ENCODE assay signal across 14 cellular contexts in genomic region chr7:134016942-134017303, GRCh38.
"Had no signal": no experiment of that assay in that cellular context is flagged by ENCODE, and none has a peak within 500 bp of the region (broad histone marks: within the 10 kb centered on the region; RNA-seq: fewer than 3 reads in every experiment).

No MANE protein-coding gene starts in this region.

- H3K4me1 ChIP-seq: adrenal gland, colonic mucosa, left ventricle myocardium inferior had no signal

- H3K27ac Mint-ChIP-seq: activated CD4-positive, alpha-beta memory T cell treated with anti-CD3 and anti-CD28 coated beads for 36 hours; activated CD4-positive, alpha-beta T cell treated with anti-CD3 and anti-CD28 coated beads for 36 hours; activated naive CD4-positive, alpha-beta T cell treated with anti-CD3 and anti-CD28 coated beads, Interleukin-2, amount 50 U/mL, for 24 hours; naive B cell had no signal

- H3K4me3 Mint-ChIP-seq: activated CD4-positive, alpha-beta memory T cell treated with anti-CD3 and anti-CD28 coated beads for 36 hours; activated CD4-positive, alpha-beta T cell treated with anti-CD3 and anti-CD28 coated beads for 36 hours; activated naive CD4-positive, alpha-beta T cell treated with anti-CD3 and anti-CD28 coated beads, Interleukin-2, amount 50 U/mL, for 24 hours; naive B cell had no signal

- H3K27ac ChIP-seq: adrenal gland, colonic mucosa, left ventricle myocardium inferior, pancreas, stomach, thoracic aorta had no signal

- H3K9me3 ChIP-seq: adrenal gland, colonic mucosa, left ventricle myocardium inferior, pancreas, stomach, thoracic aorta had no signal

- H3K36me3 ChIP-seq: adrenal gland, colonic mucosa, left ventricle myocardium inferior, pancreas, stomach, thoracic aorta had no signal

- H3K4me1 Mint-ChIP-seq: activated CD4-positive, alpha-beta T cell treated with anti-CD3 and anti-CD28 coated beads for 36 hours; activated naive CD4-positive, alpha-beta T cell treated with anti-CD3 and anti-CD28 coated beads, Interleukin-2, amount 50 U/mL, for 24 hours; naive B cell had no signal

- H3K4me3 ChIP-seq: adrenal gland, colonic mucosa, left ventricle myocardium inferior, pancreas, stomach, thoracic aorta had no signal

- DNase-seq: activated CD4-positive, alpha-beta memory T cell treated with anti-CD3 and anti-CD28 coated beads for 36 hours; activated CD4-positive, alpha-beta T cell treated with anti-CD3 and anti-CD28 coated beads for 36 hours; activated effector memory CD4-positive, alpha-beta T cell treated with anti-CD3 and anti-CD28 coated beads, Interleukin-2, amount 50 U/mL, for 16 hours; activated T-cell treated with anti-CD3 and anti-CD28 coated beads, Interleukin-2, amount 50 U/mL, for 48 hours; left ventricle myocardium inferior; naive B cell; stimulated activated CD4-positive, alpha-beta T cell treated with anti-CD3 and anti-CD28 coated beads, Interleukin-2, amount 100 ng/mL, for 24 hours had no signal

- H3K27me3 Mint-ChIP-seq: activated CD4-positive, alpha-beta memory T cell treated with anti-CD3 and anti-CD28 coated beads for 36 hours; activated CD4-positive, alpha-beta T cell treated with anti-CD3 and anti-CD28 coated beads for 36 hours; activated naive CD4-positive, alpha-beta T cell treated with anti-CD3 and anti-CD28 coated beads, Interleukin-2, amount 50 U/mL, for 24 hours; naive B cell had no signal

- ATAC-seq: activated CD4-positive, alpha-beta T cell treated with anti-CD3 and anti-CD28 coated beads for 36 hours; esophagus mucosa had no signal

- H3K9me3 Mint-ChIP-seq: activated CD4-positive, alpha-beta memory T cell treated with anti-CD3 and anti-CD28 coated beads for 36 hours; activated naive CD4-positive, alpha-beta T cell treated with anti-CD3 and anti-CD28 coated beads, Interleukin-2, amount 50 U/mL, for 24 hours; naive B cell had no signal
